In the genomic region with DNA sequence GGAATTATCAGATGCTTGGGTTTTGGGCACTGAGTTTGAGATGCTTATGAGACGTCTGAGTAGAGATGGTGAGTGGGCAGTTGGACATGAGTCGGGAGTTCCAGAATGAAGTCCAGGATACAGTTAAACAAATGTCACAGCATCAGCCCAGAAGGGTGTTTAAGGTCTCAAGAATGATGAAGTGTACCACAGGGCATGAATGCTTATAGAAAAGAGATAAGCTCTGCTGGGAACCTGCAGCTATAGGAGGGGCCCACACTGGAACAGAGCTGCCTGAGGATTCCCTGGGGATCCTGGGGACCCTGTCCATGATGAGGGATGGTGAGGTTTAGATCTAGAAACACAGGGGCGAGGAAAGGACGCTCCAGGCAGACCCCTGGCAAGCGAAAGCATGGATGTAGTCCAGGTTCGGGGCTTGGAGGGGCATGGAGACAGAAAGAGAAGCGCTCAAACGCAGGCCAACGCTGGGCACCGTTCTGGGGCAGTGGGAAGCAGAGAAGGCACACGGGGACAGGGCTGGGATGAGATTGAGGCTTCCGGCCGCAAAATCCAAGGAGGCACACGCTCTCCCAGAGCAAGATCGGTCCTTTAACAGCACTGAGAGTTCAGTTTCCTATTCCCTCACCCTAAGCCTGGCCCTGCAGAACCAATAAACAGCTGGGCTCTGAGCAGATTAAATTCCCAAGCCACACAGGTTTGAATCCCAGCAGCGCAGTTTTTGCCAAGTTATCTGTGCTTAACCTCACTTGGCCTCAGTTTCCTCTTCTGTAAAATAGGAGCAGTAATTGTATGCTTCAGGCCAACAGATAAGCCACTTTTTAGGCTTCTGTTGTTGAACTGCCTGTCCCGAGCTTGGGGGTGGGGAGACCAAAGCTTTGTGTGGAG, we compare ENCODE assay signal across 19 cellular contexts. TPM values are rescaled to one million over a fixed set of nuclear protein-coding genes. Genes with fewer than 3 reads are reported as not detected.
A peak's percentile ranks its signal among the peaks of the same experiment; 100 is the strongest.
DNase-seq lines count a peak whose midpoint lies in the region; ATAC-seq and TF ChIP-seq lines count a peak whose summit lies in the region.
"Had no signal": no experiment of that assay in that cellular context is flagged by ENCODE, and none has a peak within 500 bp of the region (broad histone marks: within the 10 kb centered on the region; RNA-seq: fewer than 3 reads in every experiment).

No MANE protein-coding gene starts in this region.

- TF ChIP-seq CTCF in left ventricle myocardium inferior (IDR thresholded peaks at IDR 0.05; ENCODE audit: borderline replicate concordance) (no peak), right atrium auricular region (IDR thresholded peaks at IDR 0.05) (no peak), tibial artery (IDR thresholded peaks at IDR 0.05) (no peak)

- H3K36me3 ChIP-seq in left ventricle myocardium inferior (peaks cover 12% of the 10 kb centered on the region), right atrium auricular region (peaks cover 39% of the 10 kb centered on the region), tibial artery (peaks cover 14 to 37% (median 32%) of the 10 kb centered on the region in 3 donors)
- H3K36me3 ChIP-seq: cardiac muscle cell, uterus had no signal

- no peak overlapping the region for H3K27ac ChIP-seq in left ventricle myocardium inferior (replicated peaks)
- no peak overlapping the region for H3K27ac ChIP-seq in right atrium auricular region
- H3K27ac ChIP-seq in tibial artery: no peak overlapping the region
- H3K27ac ChIP-seq: cardiac muscle cell, neutrophil, uterus had no signal

- H3K4me1 ChIP-seq in left ventricle myocardium inferior: no peaks in the 10 kb centered on the region
- H3K4me1 ChIP-seq in right atrium auricular region: peaks cover 0 to 6% of the 10 kb centered on the region in 2 donors
- peaks cover 0 to 6% (median 0%) of the 10 kb centered on the region in 4 donors for H3K4me1 ChIP-seq in tibial artery
- H3K4me1 ChIP-seq: uterus had no signal

- no peak overlapping the region for H3K4me3 Mint-ChIP-seq in activated CD8-positive, alpha-beta memory T cell treated with anti-CD3 and anti-CD28 coated beads, Interleukin-2, amount 10 ng/mL, durations not matched to agents 7 days and 5 days
- H3K4me3 Mint-ChIP-seq in stimulated activated memory B cell treated with anti-CD40 and anti-IgM and Interleukin-4, amounts not matched to agents 10 μg/mL and 1 μg/mL and 100 μg/mL, for 72 hours: no peak overlapping the region
- H3K4me3 Mint-ChIP-seq: activated CD4-positive, alpha-beta T cell treated with anti-CD3 and anti-CD28 coated beads, Interleukin-2, amount 10 ng/mL, durations not matched to agents 7 days and 5 days; effector memory CD8-positive, alpha-beta T cell; IgD-negative memory B cell; stimulated activated naive CD8-positive, alpha-beta T cell treated with anti-CD3 and anti-CD28 coated beads, Interleukin-15, amount 100 ng/mL, for 72 hours had no signal

- DNase-seq in left ventricle myocardium superior (no peak), left ventricle myocardium inferior (no peak), right atrium auricular region (ENCODE audit: low spot score) (peak; percentile 57), HPDE6-E6E7 (ENCODE audit: extremely low spot score) (no peak), tibial artery (no peak)
- DNase-seq in activated CD8-positive, alpha-beta memory T cell treated with anti-CD3 and anti-CD28 coated beads, Interleukin-2, amount 10 ng/mL, durations not matched to agents 7 days and 5 days: peak; percentile 29
- DNase-seq: activated CD4-positive, alpha-beta T cell treated with anti-CD3 and anti-CD28 coated beads, Interleukin-2, amount 10 ng/mL, durations not matched to agents 7 days and 5 days; effector memory CD8-positive, alpha-beta T cell; foreskin melanocyte; left cardiac atrium; NCI-H2029 treated with DMSO at 0.1 percent for 48 hours; NCI-H526; stimulated activated naive CD8-positive, alpha-beta T cell treated with anti-CD3 and anti-CD28 coated beads, Interleukin-15, amount 100 ng/mL, for 72 hours; uterus had no signal

- H3K4me1 Mint-ChIP-seq in activated CD8-positive, alpha-beta memory T cell treated with anti-CD3 and anti-CD28 coated beads, Interleukin-2, amount 10 ng/mL, durations not matched to agents 7 days and 5 days: peaks cover 9% of the 10 kb centered on the region
- H3K4me1 Mint-ChIP-seq in stimulated activated memory B cell treated with anti-CD40 and anti-IgM and Interleukin-4, amounts not matched to agents 10 μg/mL and 1 μg/mL and 100 μg/mL, for 72 hours: no peaks in the 10 kb centered on the region
- H3K4me1 Mint-ChIP-seq: stimulated activated naive CD8-positive, alpha-beta T cell treated with anti-CD3 and anti-CD28 coated beads, Interleukin-15, amount 100 ng/mL, for 72 hours had no signal

- H3K27me3 Mint-ChIP-seq in activated CD8-positive, alpha-beta memory T cell treated with anti-CD3 and anti-CD28 coated beads, Interleukin-2, amount 10 ng/mL, durations not matched to agents 7 days and 5 days: no peaks in the 10 kb centered on the region
- no peaks in the 10 kb centered on the region for H3K27me3 Mint-ChIP-seq in stimulated activated memory B cell treated with anti-CD40 and anti-IgM and Interleukin-4, amounts not matched to agents 10 μg/mL and 1 μg/mL and 100 μg/mL, for 72 hours
- H3K27me3 Mint-ChIP-seq: activated CD4-positive, alpha-beta T cell treated with anti-CD3 and anti-CD28 coated beads, Interleukin-2, amount 10 ng/mL, durations not matched to agents 7 days and 5 days; effector memory CD8-positive, alpha-beta T cell; IgD-negative memory B cell; stimulated activated naive CD8-positive, alpha-beta T cell treated with anti-CD3 and anti-CD28 coated beads, Interleukin-15, amount 100 ng/mL, for 72 hours had no signal

- peaks cover 5% of the 10 kb centered on the region for H3K36me3 Mint-ChIP-seq in activated CD8-positive, alpha-beta memory T cell treated with anti-CD3 and anti-CD28 coated beads, Interleukin-2, amount 10 ng/mL, durations not matched to agents 7 days and 5 days
- H3K36me3 Mint-ChIP-seq in stimulated activated memory B cell treated with anti-CD40 and anti-IgM and Interleukin-4, amounts not matched to agents 10 μg/mL and 1 μg/mL and 100 μg/mL, for 72 hours: peaks cover 16% of the 10 kb centered on the region

- H3K27ac Mint-ChIP-seq in activated CD8-positive, alpha-beta memory T cell treated with anti-CD3 and anti-CD28 coated beads, Interleukin-2, amount 10 ng/mL, durations not matched to agents 7 days and 5 days: no peak overlapping the region
- no peak overlapping the region for H3K27ac Mint-ChIP-seq in stimulated activated memory B cell treated with anti-CD40 and anti-IgM and Interleukin-4, amounts not matched to agents 10 μg/mL and 1 μg/mL and 100 μg/mL, for 72 hours
- H3K27ac Mint-ChIP-seq: activated CD4-positive, alpha-beta T cell treated with anti-CD3 and anti-CD28 coated beads, Interleukin-2, amount 10 ng/mL, durations not matched to agents 7 days and 5 days; IgD-negative memory B cell had no signal

- no peaks in the 10 kb centered on the region for H3K9me3 Mint-ChIP-seq in activated CD8-positive, alpha-beta memory T cell treated with anti-CD3 and anti-CD28 coated beads, Interleukin-2, amount 10 ng/mL, durations not matched to agents 7 days and 5 days (ENCODE audit: low read depth)
- peaks cover 3% of the 10 kb centered on the region for H3K9me3 Mint-ChIP-seq in stimulated activated memory B cell treated with anti-CD40 and anti-IgM and Interleukin-4, amounts not matched to agents 10 μg/mL and 1 μg/mL and 100 μg/mL, for 72 hours
- H3K9me3 Mint-ChIP-seq: effector memory CD8-positive, alpha-beta T cell; IgD-negative memory B cell; stimulated activated naive CD8-positive, alpha-beta T cell treated with anti-CD3 and anti-CD28 coated beads, Interleukin-15, amount 100 ng/mL, for 72 hours had no signal

- CTCF ChIA-PET in activated CD8-positive, alpha-beta memory T cell treated with anti-CD3 and anti-CD28 coated beads, Interleukin-2, amount 10 ng/mL, durations not matched to agents 7 days and 5 days (lab: Charles Lee): interaction anchor here (0.7 to 1.0 kb wide), 3 partner anchors 12 to 141 kb away, joined by 3 read pairs; partner anchors contain the start of gene TXNRD1

- ATAC-seq in left ventricle myocardium superior (peak; percentile 40), GM19324 (IDR thresholded peaks at IDR 0.05; ENCODE audit: low FRiP score, unreplicated experiment) (no peak)
- ATAC-seq in activated CD8-positive, alpha-beta memory T cell treated with anti-CD3 and anti-CD28 coated beads, Interleukin-2, amount 10 ng/mL, durations not matched to agents 7 days and 5 days: no peak
- ATAC-seq in stimulated activated memory B cell treated with anti-CD40 and anti-IgM and Interleukin-4, amounts not matched to agents 10 μg/mL and 1 μg/mL and 100 μg/mL, for 72 hours: no peak
- ATAC-seq: effector memory CD8-positive, alpha-beta T cell; stimulated activated naive CD8-positive, alpha-beta T cell treated with anti-CD3 and anti-CD28 coated beads, Interleukin-15, amount 100 ng/mL, for 72 hours had no signal

- H3K27me3 ChIP-seq in left ventricle myocardium inferior (ENCODE audit: low read depth) (no peaks in the 10 kb centered on the region), right atrium auricular region (no peaks in the 10 kb centered on the region), tibial artery (no peaks in the 10 kb centered on the region)
- H3K27me3 ChIP-seq: cardiac muscle cell, neutrophil, uterus had no signal

- no peak overlapping the region for H3K4me3 ChIP-seq in left ventricle myocardium inferior
- H3K4me3 ChIP-seq in right atrium auricular region: no peak overlapping the region
- H3K4me3 ChIP-seq in tibial artery: no peak overlapping the region
- H3K4me3 ChIP-seq: cardiac muscle cell, uterus had no signal

- intact Hi-C loops in left ventricle myocardium superior (cut with micrococcal nuclease) (no loop called here), left ventricle myocardium inferior (cut with micrococcal nuclease) (loop anchor here (5.0 kb wide), 1 partner anchor 154 kb away; no protein-coding TSS in a partner anchor), tibial artery (cut with DNase I; ENCODE audit: low total_unique reads) (loop anchor here (5.0 kb wide), 2 partner anchors 139 to 154 kb away; partner anchors contain the start of gene TXNRD1)

- H3K9me3 ChIP-seq in left ventricle myocardium inferior (replicated peaks) (peaks cover 10% of the 10 kb centered on the region), right atrium auricular region (peaks cover 0 to 12% of the 10 kb centered on the region in 2 donors), tibial artery (peaks cover 0 to 4% (median 0%) of the 10 kb centered on the region in 3 donors)
- H3K9me3 ChIP-seq: neutrophil, uterus had no signal

RNA-seq across cellular contexts. Expression of gene EID3, which starts 52.9 kb away (rescaled TPM):
- total RNA-seq in left ventricle myocardium superior (0.97 TPM), left ventricle myocardium inferior (0.60 TPM), right atrium auricular region (1 to 10 TPM; 2.9 to 3.3 TPM)
- total RNA-seq in activated CD8-positive, alpha-beta memory T cell treated with anti-CD3 and anti-CD28 coated beads, Interleukin-2, amount 10 ng/mL, durations not matched to agents 7 days and 5 days: 1 to 10 TPM; 6.9 to 7.1 TPM

Comparison
In these comparisons a context has a peak if more than half of its experiments do, and no peak if none do; other contexts are left out.
1. DNase-seq: peak in activated CD8-positive, alpha-beta memory T cell treated with anti-CD3 and anti-CD28 coated beads, Interleukin-2, amount 10 ng/mL, durations not matched to agents 7 days and 5 days (single experiment) and right atrium auricular region (single experiment); none in left ventricle myocardium superior (single experiment), left ventricle myocardium inferior (single experiment), HPDE6-E6E7 (single experiment) and tibial artery (0 of 2).